In the genomic region with DNA sequence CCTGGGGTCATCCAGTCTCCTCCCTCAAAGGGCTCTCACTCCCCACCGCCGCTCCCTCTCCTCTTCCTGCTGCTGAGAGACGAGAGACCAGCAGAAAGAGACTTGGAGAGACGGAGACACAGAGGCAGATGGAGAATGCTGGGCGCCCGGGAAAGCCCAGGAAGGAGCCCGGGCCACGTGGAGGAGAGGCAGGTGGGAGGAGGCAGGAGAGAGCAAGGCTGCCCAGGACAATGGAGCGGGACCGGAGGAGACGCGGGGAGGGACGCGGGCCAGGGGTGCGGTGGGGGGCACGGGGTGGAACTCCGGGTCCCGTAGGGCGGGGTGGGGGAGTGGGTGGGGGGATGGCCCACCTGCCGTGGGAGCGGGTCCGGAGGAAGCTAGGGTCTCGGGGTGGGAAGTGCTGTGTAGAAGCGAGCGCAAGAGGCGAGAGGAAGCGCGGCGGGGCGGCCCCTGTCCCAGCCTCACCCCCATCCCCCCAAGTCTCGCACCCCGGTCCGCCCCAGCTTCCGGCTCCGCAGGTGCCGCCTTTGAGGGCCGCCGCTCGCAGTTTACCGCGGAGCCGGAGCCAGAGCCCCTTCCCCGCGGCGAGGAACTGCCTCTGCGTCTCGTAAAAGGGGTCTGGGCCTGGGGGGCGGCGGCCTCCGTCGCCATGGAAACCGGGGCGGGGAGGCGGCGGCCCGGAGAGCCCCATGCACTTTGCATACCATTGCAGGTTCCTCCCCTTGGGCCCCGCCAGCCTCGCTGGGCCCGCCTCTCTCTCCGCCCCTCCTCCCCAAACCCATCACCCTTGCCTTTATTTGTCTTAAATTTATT, we compare ENCODE assay signal across 8 cellular contexts. TPM values are rescaled to one million over a fixed set of nuclear protein-coding genes. Genes with fewer than 3 reads are reported as not detected.
A peak's percentile ranks its signal among the peaks of the same experiment; 100 is the strongest.
DNase-seq lines count a peak whose midpoint lies in the region; ATAC-seq and FAIRE-seq lines count a peak whose summit lies in the region.

No MANE protein-coding gene starts in this region.

- peak overlapping the region; percentile 14 for H3K9ac ChIP-seq in NT2/D1 (ENCODE audit: insufficient read length, low read depth)

- H3K9me3 ChIP-seq in NT2/D1 (ENCODE audit: insufficient read depth, low read length) (no peaks in the 10 kb centered on the region), small intestine (ENCODE audit: control insufficient read depth, low read depth) (no peaks in the 10 kb centered on the region)

- peak overlapping the region; percentile 27 for H3K4me3 ChIP-seq in NT2/D1 (ENCODE audit: insufficient read length, low read depth)
- peak overlapping the region; percentile 35 to 41 for H3K4me3 ChIP-seq in small intestine (ENCODE audit: low read depth in 1 of 2, low read length in 2 of 2)

- H3K36me3 ChIP-seq in NT2/D1 (ENCODE audit: insufficient read depth, insufficient read length, low read length) (no peaks in the 10 kb centered on the region), small intestine (ENCODE audit: control insufficient read depth in 2 of 2, insufficient read depth in 2 of 2, low read length in 2 of 2) (no peaks in the 10 kb centered on the region)

- intact Hi-C loops in left cardiac atrium (cut with DNase I), result no loop called here

- H3K4me1 ChIP-seq in NT2/D1 (ENCODE audit: insufficient read depth, insufficient read length) (peaks cover 9% of the 10 kb centered on the region), small intestine (ENCODE audit: control insufficient read depth in 2 of 2, insufficient read depth in 1 of 2, low read depth in 1 of 2, low read length in 1 of 2) (peaks cover 2 to 7% of the 10 kb centered on the region in 2 donors)

- H3K27me3 ChIP-seq in NT2/D1 (ENCODE audit: insufficient read depth, insufficient read length) (no peaks in the 10 kb centered on the region), small intestine (ENCODE audit: control insufficient read depth in 2 of 2, insufficient read depth in 2 of 2, low read length in 2 of 2) (no peaks in the 10 kb centered on the region)

- FAIRE-seq in GM19239 (lab: Jason Lieb, UNC) (no peak), small intestine (lab: Jason Lieb, UNC) (no peak)

- DNase-seq in GM19239 (ENCODE audit: insufficient read length, low spot score) (peak; percentile 56), NT2/D1 (ENCODE audit: low read depth, low spot score) (peak; percentile 78), activated gamma-delta T cell (lab: John Stamatoyannopoulos, UW) (peak; percentile 74), left cardiac atrium (peak; percentile 62), small intestine (peak; percentile 47), KG1 (lab: John Stamatoyannopoulos, UW) (no peak)

- ATAC-seq in left cardiac atrium (peak; percentile 73 to 81), HG02571 (IDR thresholded peaks at IDR 0.05; ENCODE audit: unreplicated experiment) (no peak), GM21529 (IDR thresholded peaks at IDR 0.05; ENCODE audit: unreplicated experiment) (no peak)

- no peak overlapping the region for H3K27ac ChIP-seq in small intestine (ENCODE audit: low read depth in 1 of 2, low read length in 1 of 2)

- WGBS in small intestine, 3 donors, result 3 to 8% (median 6%) methylated on average over 27 to 60 of the region's 60 CpGs

RNA-seq across cellular contexts. Expression of a gene that starts 11.7 kb away (rescaled TPM):
- total RNA-seq in left cardiac atrium, result 10 to 100 TPM in 1 of 2 donors, 1 to 10 TPM in 1; 8.1 to 24.1 TPM
- 10 to 100 TPM; 16.4 to 23.8 (median 23.3) TPM for polyA plus RNA-seq in small intestine

RNA-seq across cellular contexts. Expression of a gene that starts 44.9 kb away (rescaled TPM):
- 1 to 10 TPM; 2.1 to 4.7 TPM for total RNA-seq in left cardiac atrium
- 10 to 100 TPM in 1 of 3 donors, 1 to 10 TPM in 2; 2.2 to 10.4 (median 4.6) TPM for polyA plus RNA-seq in small intestine

Comparison
In these comparisons a context has a peak if more than half of its experiments do, and no peak if none do; other contexts are left out.
1. ATAC-seq: peak in left cardiac atrium (2 of 2); none in HG02571 (single experiment) and GM21529 (single experiment).